Comparison of ENCODE assay signal across 24 cellular contexts in genomic region chr6:118122161-118122560, GRCh38.
"Had no signal": no experiment of that assay in that cellular context is flagged by ENCODE, and none has a peak within 500 bp of the region (broad histone marks: within the 10 kb centered on the region; RNA-seq: fewer than 3 reads in every experiment).

No MANE protein-coding gene starts in this region.

- H3K27ac Mint-ChIP-seq: activated CD8-positive, alpha-beta T cell treated with anti-CD3 and anti-CD28 coated beads, Interleukin-2, amount 10 ng/mL, durations not matched to agents 7 days and 5 days; activated naive CD4-positive, alpha-beta T cell treated with anti-CD3 and anti-CD28 coated beads, Interleukin-2, amount 50 U/mL, for 24 hours; T-helper 1 cell treated with Interleukin-12 subunit alpha and Interleukin-12 subunit beta and Interleukin-4 antibody, amounts not matched to agents 30 μg/mL and 1 μg/mL, for 36 hours had no signal

- H3K4me1 Mint-ChIP-seq: activated naive CD4-positive, alpha-beta T cell treated with anti-CD3 and anti-CD28 coated beads, Interleukin-2, amount 50 U/mL, for 24 hours had no signal

- H3K4me3 ChIP-seq: cardiac muscle cell, K562, Peyer's patch had no signal

- H3K27ac ChIP-seq: brain microvascular endothelial cell, cardiac muscle cell, Peyer's patch had no signal

- DNase-seq: activated CD4-positive, alpha-beta T cell treated with anti-CD3 and anti-CD28 coated beads for 4 hours; activated CD8-positive, alpha-beta memory T cell treated with anti-CD3 and anti-CD28 coated beads, Interleukin-2, amount 50 U/mL, for 48 hours; activated CD8-positive, alpha-beta T cell treated with anti-CD3 and anti-CD28 coated beads, Interleukin-2, amount 10 ng/mL, durations not matched to agents 7 days and 5 days; activated effector memory CD4-positive, alpha-beta T cell treated with Interleukin-2 at 50 U/mL for 16 hours; activated naive CD4-positive, alpha-beta T cell; activated T-cell treated with anti-CD3 and anti-CD28 coated beads, Interleukin-2, amount 50 U/mL, for 1 hour; aorta; brain microvascular endothelial cell; Karpas-422; NCI-H1436 treated with DMSO at 0.1 percent for 48 hours; NCI-H187; NCI-H2081; NCI-H2171; NCI-H2227 treated with DMSO at 0.1 percent for 48 hours; NCI-H524 treated with DMSO at 0.1 percent for 48 hours; NCI-H748 treated with DMSO at 0.1 percent for 48 hours; NK-92 treated with Interleukin-12 subunit alpha and Interleukin-12 subunit beta, amount 100 ng/mL, for 24 hours; Peyer's patch; SHP77 had no signal

- H3K36me3 ChIP-seq: brain microvascular endothelial cell, cardiac muscle cell, Peyer's patch had no signal

- H3K9me3 Mint-ChIP-seq: activated naive CD4-positive, alpha-beta T cell treated with anti-CD3 and anti-CD28 coated beads, Interleukin-2, amount 50 U/mL, for 24 hours had no signal

- ATAC-seq: activated CD4-positive, CD25-positive, alpha-beta regulatory T cell treated with anti-CD3 and anti-CD28 coated beads, Interleukin-2, amount 50 U/mL, for 24 hours; activated CD8-positive, alpha-beta T cell treated with anti-CD3 and anti-CD28 coated beads, Interleukin-2, amount 10 ng/mL, durations not matched to agents 7 days and 5 days; K562 had no signal

- FAIRE-seq: K562 had no signal

- H3K27me3 ChIP-seq: brain microvascular endothelial cell, cardiac muscle cell, Peyer's patch had no signal

- H3K4me3 Mint-ChIP-seq: activated CD8-positive, alpha-beta T cell treated with anti-CD3 and anti-CD28 coated beads, Interleukin-2, amount 10 ng/mL, durations not matched to agents 7 days and 5 days; activated naive CD4-positive, alpha-beta T cell treated with anti-CD3 and anti-CD28 coated beads, Interleukin-2, amount 50 U/mL, for 24 hours; T-helper 1 cell treated with Interleukin-12 subunit alpha and Interleukin-12 subunit beta and Interleukin-4 antibody, amounts not matched to agents 30 μg/mL and 1 μg/mL, for 36 hours had no signal

- H3K4me1 ChIP-seq: Peyer's patch had no signal

- H3K36me3 Mint-ChIP-seq: activated naive CD4-positive, alpha-beta T cell treated with anti-CD3 and anti-CD28 coated beads, Interleukin-2, amount 50 U/mL, for 24 hours had no signal

- H3K9me3 ChIP-seq: Peyer's patch had no signal
